In genomic region chr19:42396542-42397314, GRCh38 we compare ENCODE assay signal across 8 cellular contexts.
A peak's percentile ranks its signal among the peaks of the same experiment; 100 is the strongest.
DNase-seq lines count a peak whose midpoint lies in the region; ATAC-seq and TF ChIP-seq lines count a peak whose summit lies in the region.

No MANE protein-coding gene starts in this region.

- peaks cover 49% of the 10 kb centered on the region for H3K4me1 Mint-ChIP-seq in central memory CD8-positive, alpha-beta T cell

- DNase-seq in AG08395 (ENCODE audit: low spot score) = peak; percentile 100
- DNase-seq in NCI-H345 (lab: John Stamatoyannopoulos, UW) = peak; percentile 96
- peak; percentile 71 to 92 (median 74) for DNase-seq in activated CD4-positive, CD25-positive, alpha-beta regulatory T cell (lab: John Stamatoyannopoulos, UW)
- peak; percentile 83 to 87 for DNase-seq in central memory CD8-positive, alpha-beta T cell (ENCODE audit: low spot score in 2 of 2)
- peak; percentile 99 for DNase-seq in inferior parietal cortex (ENCODE audit: extremely low spot score)
- DNase-seq in smooth muscle cell of the brain vasculature (ENCODE audit: low read depth, low spot score) = peak; percentile 97

- H3K27me3 Mint-ChIP-seq in central memory CD8-positive, alpha-beta T cell = no peaks in the 10 kb centered on the region

- peak overlapping the region; percentile 98 for H3K27ac Mint-ChIP-seq in central memory CD8-positive, alpha-beta T cell (ENCODE audit: low read depth)

- peaks cover 3% of the 10 kb centered on the region for H3K36me3 Mint-ChIP-seq in central memory CD8-positive, alpha-beta T cell (ENCODE audit: insufficient read depth)

- peak; percentile 97 for TF ChIP-seq POLR2A in GM18951 (IDR thresholded peaks at IDR 0.05; ENCODE audit: extremely low read depth, insufficient read depth, insufficient read length)

- ATAC-seq in HG03175 (IDR thresholded peaks at IDR 0.05; ENCODE audit: unreplicated experiment) = peak; percentile 97
- ATAC-seq in central memory CD8-positive, alpha-beta T cell (replicated peaks; ENCODE audit: extremely low read depth, poor library complexity, severe bottlenecking) = peak; percentile 82

- H3K9me3 Mint-ChIP-seq in central memory CD8-positive, alpha-beta T cell = no peaks in the 10 kb centered on the region

- peak overlapping the region; percentile 84 for H3K4me3 Mint-ChIP-seq in central memory CD8-positive, alpha-beta T cell

- in situ Hi-C loops in GM18951 (cut with MboI; ENCODE audit: low sequenced_read_pairs, unreplicated experiment) = no loop called here

Comparison
In these comparisons a context has a peak if more than half of its experiments do, and no peak if none do; other contexts are left out.
1. Peak in every context shown above with its lines: DNase-seq and ATAC-seq.